1 cellular context compared by ENCODE assay signal in the genomic region with DNA sequence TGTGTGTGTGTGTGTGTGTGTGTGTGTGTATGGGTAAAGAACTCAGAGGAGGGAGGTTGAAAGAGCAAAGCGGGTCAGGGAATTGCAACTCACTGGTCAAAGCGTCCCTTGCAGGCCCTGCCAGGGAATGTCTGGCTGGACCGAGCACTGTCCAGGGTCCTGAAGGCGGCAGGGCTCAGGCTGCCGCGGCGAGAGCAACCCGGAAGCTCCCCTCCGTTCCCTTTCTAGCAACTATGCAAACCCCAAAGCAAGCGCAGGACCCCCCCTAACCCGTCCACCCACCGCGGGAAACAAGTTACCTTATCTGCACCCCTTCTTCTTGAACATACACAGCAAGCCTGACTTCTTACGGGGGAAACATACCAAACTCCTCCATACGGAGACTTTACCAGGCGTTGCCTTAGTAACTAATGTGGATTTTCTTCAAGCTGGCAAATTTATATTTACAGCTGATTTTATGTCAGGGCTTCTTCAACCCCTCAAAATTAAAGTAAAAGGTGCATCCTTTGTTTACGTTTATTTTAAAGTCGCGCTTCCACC.
TF ChIP-seq lines count a peak whose summit lies in the region.

No MANE protein-coding gene starts in this region.

TF ChIP-seq in WTC11, 78 proteins besides CTCF, POLR2A, EP300 and RAD21 (continued from another document and continues in another):
- TF ChIP-seq, protein P1, sequence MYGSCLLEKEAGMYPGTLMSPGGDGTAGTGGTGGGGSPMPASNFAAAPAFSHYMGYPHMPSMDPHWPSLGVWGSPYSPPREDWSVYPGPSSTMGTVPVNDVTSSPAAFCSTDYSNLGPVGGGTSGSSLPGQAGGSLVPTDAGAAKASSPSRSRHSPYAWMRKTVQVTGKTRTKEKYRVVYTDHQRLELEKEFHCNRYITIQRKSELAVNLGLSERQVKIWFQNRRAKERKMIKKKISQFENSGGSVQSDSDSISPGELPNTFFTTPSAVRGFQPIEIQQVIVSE (CRISPR knock-in tag; IDR thresholded peaks at IDR 0.05; ENCODE audit: borderline replicate concordance) = no peak
- TF ChIP-seq, protein P2, sequence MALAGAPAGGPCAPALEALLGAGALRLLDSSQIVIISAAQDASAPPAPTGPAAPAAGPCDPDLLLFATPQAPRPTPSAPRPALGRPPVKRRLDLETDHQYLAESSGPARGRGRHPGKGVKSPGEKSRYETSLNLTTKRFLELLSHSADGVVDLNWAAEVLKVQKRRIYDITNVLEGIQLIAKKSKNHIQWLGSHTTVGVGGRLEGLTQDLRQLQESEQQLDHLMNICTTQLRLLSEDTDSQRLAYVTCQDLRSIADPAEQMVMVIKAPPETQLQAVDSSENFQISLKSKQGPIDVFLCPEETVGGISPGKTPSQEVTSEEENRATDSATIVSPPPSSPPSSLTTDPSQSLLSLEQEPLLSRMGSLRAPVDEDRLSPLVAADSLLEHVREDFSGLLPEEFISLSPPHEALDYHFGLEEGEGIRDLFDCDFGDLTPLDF (CRISPR knock-in tag; IDR thresholded peaks at IDR 0.05) = 0 out of 2 replicates have a peak, but pooled peaks have one; percentile 74
- TF ChIP-seq PRRX2 (CRISPR knock-in tag; IDR thresholded peaks at IDR 0.05) = no peak
- peak; percentile 85; the same call in 1 of the 2 replicates for TF ChIP-seq FOXK1 (CRISPR knock-in tag; IDR thresholded peaks at IDR 0.05)
- TF ChIP-seq, protein P3, sequence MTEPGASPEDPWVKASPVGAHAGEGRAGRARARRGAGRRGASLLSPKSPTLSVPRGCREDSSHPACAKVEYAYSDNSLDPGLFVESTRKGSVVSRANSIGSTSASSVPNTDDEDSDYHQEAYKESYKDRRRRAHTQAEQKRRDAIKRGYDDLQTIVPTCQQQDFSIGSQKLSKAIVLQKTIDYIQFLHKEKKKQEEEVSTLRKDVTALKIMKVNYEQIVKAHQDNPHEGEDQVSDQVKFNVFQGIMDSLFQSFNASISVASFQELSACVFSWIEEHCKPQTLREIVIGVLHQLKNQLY (CRISPR knock-in tag; IDR thresholded peaks at IDR 0.05) = no peak
- TF ChIP-seq TEAD1 (CRISPR knock-in tag; IDR thresholded peaks at IDR 0.05) = peak; percentile 96
- TF ChIP-seq ZNF423 (CRISPR knock-in tag; IDR thresholded peaks at IDR 0.05) = no peak
- TF ChIP-seq ZNF138 (CRISPR knock-in tag; conservative IDR thresholded peaks at IDR 0.05) = no peak
- TF ChIP-seq, protein P4, sequence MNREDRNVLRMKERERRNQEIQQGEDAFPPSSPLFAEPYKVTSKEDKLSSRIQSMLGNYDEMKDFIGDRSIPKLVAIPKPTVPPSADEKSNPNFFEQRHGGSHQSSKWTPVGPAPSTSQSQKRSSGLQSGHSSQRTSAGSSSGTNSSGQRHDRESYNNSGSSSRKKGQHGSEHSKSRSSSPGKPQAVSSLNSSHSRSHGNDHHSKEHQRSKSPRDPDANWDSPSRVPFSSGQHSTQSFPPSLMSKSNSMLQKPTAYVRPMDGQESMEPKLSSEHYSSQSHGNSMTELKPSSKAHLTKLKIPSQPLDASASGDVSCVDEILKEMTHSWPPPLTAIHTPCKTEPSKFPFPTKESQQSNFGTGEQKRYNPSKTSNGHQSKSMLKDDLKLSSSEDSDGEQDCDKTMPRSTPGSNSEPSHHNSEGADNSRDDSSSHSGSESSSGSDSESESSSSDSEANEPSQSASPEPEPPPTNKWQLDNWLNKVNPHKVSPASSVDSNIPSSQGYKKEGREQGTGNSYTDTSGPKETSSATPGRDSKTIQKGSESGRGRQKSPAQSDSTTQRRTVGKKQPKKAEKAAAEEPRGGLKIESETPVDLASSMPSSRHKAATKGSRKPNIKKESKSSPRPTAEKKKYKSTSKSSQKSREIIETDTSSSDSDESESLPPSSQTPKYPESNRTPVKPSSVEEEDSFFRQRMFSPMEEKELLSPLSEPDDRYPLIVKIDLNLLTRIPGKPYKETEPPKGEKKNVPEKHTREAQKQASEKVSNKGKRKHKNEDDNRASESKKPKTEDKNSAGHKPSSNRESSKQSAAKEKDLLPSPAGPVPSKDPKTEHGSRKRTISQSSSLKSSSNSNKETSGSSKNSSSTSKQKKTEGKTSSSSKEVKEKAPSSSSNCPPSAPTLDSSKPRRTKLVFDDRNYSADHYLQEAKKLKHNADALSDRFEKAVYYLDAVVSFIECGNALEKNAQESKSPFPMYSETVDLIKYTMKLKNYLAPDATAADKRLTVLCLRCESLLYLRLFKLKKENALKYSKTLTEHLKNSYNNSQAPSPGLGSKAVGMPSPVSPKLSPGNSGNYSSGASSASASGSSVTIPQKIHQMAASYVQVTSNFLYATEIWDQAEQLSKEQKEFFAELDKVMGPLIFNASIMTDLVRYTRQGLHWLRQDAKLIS (CRISPR knock-in tag; IDR thresholded peaks at IDR 0.05; ENCODE audit: borderline replicate concordance) = no peak
- no peak; the same call in 1 of the 2 replicates for TF ChIP-seq CREM (CRISPR knock-in tag; IDR thresholded peaks at IDR 0.05)
- TF ChIP-seq ZBTB21 (CRISPR knock-in tag; IDR thresholded peaks at IDR 0.05; ENCODE audit: borderline replicate concordance) = no peak
- TF ChIP-seq ZNF232 (CRISPR knock-in tag; IDR thresholded peaks at IDR 0.05) = peak; percentile 96
- TF ChIP-seq ZNF416 (CRISPR knock-in tag; IDR thresholded peaks at IDR 0.05) = no peak
- TF ChIP-seq EMX1 (CRISPR knock-in tag; IDR thresholded peaks at IDR 0.05) = no peak
- no peak for TF ChIP-seq GTF2I (CRISPR knock-in tag; conservative IDR thresholded peaks at IDR 0.05)
- TF ChIP-seq, protein P5, sequence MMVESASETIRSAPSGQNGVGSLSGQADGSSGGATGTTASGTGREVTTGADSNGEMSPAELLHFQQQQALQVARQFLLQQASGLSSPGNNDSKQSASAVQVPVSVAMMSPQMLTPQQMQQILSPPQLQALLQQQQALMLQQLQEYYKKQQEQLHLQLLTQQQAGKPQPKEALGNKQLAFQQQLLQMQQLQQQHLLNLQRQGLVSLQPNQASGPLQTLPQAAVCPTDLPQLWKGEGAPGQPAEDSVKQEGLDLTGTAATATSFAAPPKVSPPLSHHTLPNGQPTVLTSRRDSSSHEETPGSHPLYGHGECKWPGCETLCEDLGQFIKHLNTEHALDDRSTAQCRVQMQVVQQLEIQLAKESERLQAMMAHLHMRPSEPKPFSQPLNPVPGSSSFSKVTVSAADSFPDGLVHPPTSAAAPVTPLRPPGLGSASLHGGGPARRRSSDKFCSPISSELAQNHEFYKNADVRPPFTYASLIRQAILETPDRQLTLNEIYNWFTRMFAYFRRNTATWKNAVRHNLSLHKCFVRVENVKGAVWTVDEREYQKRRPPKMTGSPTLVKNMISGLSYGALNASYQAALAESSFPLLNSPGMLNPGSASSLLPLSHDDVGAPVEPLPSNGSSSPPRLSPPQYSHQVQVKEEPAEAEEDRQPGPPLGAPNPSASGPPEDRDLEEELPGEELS (CRISPR knock-in tag; IDR thresholded peaks at IDR 0.05) = peak; percentile 98
- TF ChIP-seq KAT7 (CRISPR knock-in tag; IDR thresholded peaks at IDR 0.05; ENCODE audit: borderline replicate concordance) = 0 out of 2 replicates have a peak, but pooled peaks have one; percentile 52
- TF ChIP-seq, protein P6, sequence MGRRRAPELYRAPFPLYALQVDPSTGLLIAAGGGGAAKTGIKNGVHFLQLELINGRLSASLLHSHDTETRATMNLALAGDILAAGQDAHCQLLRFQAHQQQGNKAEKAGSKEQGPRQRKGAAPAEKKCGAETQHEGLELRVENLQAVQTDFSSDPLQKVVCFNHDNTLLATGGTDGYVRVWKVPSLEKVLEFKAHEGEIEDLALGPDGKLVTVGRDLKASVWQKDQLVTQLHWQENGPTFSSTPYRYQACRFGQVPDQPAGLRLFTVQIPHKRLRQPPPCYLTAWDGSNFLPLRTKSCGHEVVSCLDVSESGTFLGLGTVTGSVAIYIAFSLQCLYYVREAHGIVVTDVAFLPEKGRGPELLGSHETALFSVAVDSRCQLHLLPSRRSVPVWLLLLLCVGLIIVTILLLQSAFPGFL (CRISPR knock-in tag; IDR thresholded peaks at IDR 0.05; ENCODE audit: borderline replicate concordance) = peak; percentile 85; the same call in 1 of the 2 replicates
- TF ChIP-seq, protein P7, sequence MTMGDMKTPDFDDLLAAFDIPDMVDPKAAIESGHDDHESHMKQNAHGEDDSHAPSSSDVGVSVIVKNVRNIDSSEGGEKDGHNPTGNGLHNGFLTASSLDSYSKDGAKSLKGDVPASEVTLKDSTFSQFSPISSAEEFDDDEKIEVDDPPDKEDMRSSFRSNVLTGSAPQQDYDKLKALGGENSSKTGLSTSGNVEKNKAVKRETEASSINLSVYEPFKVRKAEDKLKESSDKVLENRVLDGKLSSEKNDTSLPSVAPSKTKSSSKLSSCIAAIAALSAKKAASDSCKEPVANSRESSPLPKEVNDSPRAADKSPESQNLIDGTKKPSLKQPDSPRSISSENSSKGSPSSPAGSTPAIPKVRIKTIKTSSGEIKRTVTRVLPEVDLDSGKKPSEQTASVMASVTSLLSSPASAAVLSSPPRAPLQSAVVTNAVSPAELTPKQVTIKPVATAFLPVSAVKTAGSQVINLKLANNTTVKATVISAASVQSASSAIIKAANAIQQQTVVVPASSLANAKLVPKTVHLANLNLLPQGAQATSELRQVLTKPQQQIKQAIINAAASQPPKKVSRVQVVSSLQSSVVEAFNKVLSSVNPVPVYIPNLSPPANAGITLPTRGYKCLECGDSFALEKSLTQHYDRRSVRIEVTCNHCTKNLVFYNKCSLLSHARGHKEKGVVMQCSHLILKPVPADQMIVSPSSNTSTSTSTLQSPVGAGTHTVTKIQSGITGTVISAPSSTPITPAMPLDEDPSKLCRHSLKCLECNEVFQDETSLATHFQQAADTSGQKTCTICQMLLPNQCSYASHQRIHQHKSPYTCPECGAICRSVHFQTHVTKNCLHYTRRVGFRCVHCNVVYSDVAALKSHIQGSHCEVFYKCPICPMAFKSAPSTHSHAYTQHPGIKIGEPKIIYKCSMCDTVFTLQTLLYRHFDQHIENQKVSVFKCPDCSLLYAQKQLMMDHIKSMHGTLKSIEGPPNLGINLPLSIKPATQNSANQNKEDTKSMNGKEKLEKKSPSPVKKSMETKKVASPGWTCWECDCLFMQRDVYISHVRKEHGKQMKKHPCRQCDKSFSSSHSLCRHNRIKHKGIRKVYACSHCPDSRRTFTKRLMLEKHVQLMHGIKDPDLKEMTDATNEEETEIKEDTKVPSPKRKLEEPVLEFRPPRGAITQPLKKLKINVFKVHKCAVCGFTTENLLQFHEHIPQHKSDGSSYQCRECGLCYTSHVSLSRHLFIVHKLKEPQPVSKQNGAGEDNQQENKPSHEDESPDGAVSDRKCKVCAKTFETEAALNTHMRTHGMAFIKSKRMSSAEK (CRISPR knock-in tag; IDR thresholded peaks at IDR 0.05; ENCODE audit: borderline replicate concordance) = no peak
- peak; percentile 95 for TF ChIP-seq SMAD3 (CRISPR knock-in tag; IDR thresholded peaks at IDR 0.05; ENCODE audit: borderline replicate concordance)
- TF ChIP-seq SMAD4 (CRISPR knock-in tag; IDR thresholded peaks at IDR 0.05) = peak; percentile 87; the same call in 1 of the 2 replicates
- 0 out of 2 replicates have a peak, but pooled peaks have one; percentile 43 for TF ChIP-seq ZNF121 (CRISPR knock-in tag; IDR thresholded peaks at IDR 0.05)
- TF ChIP-seq, protein P8, sequence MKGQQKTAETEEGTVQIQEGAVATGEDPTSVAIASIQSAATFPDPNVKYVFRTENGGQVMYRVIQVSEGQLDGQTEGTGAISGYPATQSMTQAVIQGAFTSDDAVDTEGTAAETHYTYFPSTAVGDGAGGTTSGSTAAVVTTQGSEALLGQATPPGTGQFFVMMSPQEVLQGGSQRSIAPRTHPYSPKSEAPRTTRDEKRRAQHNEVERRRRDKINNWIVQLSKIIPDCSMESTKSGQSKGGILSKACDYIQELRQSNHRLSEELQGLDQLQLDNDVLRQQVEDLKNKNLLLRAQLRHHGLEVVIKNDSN (CRISPR knock-in tag; IDR thresholded peaks at IDR 0.05) = peak; percentile 66; the same call in 1 of the 2 replicates
- TF ChIP-seq GABPB1 (CRISPR knock-in tag; IDR thresholded peaks at IDR 0.05) = peak; percentile 36; the same call in 1 of the 2 replicates
- no peak for TF ChIP-seq MYBL2 (CRISPR knock-in tag; IDR thresholded peaks at IDR 0.05)
- TF ChIP-seq, protein P9, sequence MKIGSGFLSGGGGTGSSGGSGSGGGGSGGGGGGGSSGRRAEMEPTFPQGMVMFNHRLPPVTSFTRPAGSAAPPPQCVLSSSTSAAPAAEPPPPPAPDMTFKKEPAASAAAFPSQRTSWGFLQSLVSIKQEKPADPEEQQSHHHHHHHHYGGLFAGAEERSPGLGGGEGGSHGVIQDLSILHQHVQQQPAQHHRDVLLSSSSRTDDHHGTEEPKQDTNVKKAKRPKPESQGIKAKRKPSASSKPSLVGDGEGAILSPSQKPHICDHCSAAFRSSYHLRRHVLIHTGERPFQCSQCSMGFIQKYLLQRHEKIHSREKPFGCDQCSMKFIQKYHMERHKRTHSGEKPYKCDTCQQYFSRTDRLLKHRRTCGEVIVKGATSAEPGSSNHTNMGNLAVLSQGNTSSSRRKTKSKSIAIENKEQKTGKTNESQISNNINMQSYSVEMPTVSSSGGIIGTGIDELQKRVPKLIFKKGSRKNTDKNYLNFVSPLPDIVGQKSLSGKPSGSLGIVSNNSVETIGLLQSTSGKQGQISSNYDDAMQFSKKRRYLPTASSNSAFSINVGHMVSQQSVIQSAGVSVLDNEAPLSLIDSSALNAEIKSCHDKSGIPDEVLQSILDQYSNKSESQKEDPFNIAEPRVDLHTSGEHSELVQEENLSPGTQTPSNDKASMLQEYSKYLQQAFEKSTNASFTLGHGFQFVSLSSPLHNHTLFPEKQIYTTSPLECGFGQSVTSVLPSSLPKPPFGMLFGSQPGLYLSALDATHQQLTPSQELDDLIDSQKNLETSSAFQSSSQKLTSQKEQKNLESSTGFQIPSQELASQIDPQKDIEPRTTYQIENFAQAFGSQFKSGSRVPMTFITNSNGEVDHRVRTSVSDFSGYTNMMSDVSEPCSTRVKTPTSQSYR (CRISPR knock-in tag; IDR thresholded peaks at IDR 0.05) = peak; percentile 73; the same call in 1 of the 2 replicates
- no peak for TF ChIP-seq ZNF317 (CRISPR knock-in tag; IDR thresholded peaks at IDR 0.05; ENCODE audit: borderline replicate concordance, low read depth)
- TF ChIP-seq RELA (CRISPR knock-in tag; IDR thresholded peaks at IDR 0.05; ENCODE audit: borderline replicate concordance) = peak; percentile 81; the same call in 1 of the 2 replicates
- TF ChIP-seq FOXJ3 (CRISPR knock-in tag; IDR thresholded peaks at IDR 0.05; ENCODE audit: borderline replicate concordance) = no peak
- TF ChIP-seq, protein P10, sequence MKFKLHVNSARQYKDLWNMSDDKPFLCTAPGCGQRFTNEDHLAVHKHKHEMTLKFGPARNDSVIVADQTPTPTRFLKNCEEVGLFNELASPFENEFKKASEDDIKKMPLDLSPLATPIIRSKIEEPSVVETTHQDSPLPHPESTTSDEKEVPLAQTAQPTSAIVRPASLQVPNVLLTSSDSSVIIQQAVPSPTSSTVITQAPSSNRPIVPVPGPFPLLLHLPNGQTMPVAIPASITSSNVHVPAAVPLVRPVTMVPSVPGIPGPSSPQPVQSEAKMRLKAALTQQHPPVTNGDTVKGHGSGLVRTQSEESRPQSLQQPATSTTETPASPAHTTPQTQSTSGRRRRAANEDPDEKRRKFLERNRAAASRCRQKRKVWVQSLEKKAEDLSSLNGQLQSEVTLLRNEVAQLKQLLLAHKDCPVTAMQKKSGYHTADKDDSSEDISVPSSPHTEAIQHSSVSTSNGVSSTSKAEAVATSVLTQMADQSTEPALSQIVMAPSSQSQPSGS (CRISPR knock-in tag; IDR thresholded peaks at IDR 0.05; ENCODE audit: borderline replicate concordance, low read depth) = no peak
- TF ChIP-seq ETV6 (CRISPR knock-in tag; IDR thresholded peaks at IDR 0.05) = peak; percentile 97
- peak; percentile 45; the same call in 1 of the 2 replicates for TF ChIP-seq ZNF219 (CRISPR knock-in tag; IDR thresholded peaks at IDR 0.05; ENCODE audit: borderline replicate concordance)
- peak; percentile 72; the same call in 1 of the 2 replicates for TF ChIP-seq TCF7 (CRISPR knock-in tag; IDR thresholded peaks at IDR 0.05; ENCODE audit: low read depth)
- TF ChIP-seq SP1 (CRISPR knock-in tag; conservative IDR thresholded peaks at IDR 0.05) = peak; percentile 48; the same call in 1 of the 2 replicates
- no peak for TF ChIP-seq NFATC4 (CRISPR knock-in tag; IDR thresholded peaks at IDR 0.05)
- no peak for TF ChIP-seq RORB (CRISPR knock-in tag; IDR thresholded peaks at IDR 0.05)
- TF ChIP-seq OVOL2 (CRISPR knock-in tag; IDR thresholded peaks at IDR 0.05; ENCODE audit: borderline replicate concordance) = no peak
- 0 out of 2 replicates have a peak, but pooled peaks have one; percentile 49 for TF ChIP-seq NR3C1 (CRISPR knock-in tag; conservative IDR thresholded peaks at IDR 0.05; ENCODE audit: low read depth)
